In the genomic region with DNA sequence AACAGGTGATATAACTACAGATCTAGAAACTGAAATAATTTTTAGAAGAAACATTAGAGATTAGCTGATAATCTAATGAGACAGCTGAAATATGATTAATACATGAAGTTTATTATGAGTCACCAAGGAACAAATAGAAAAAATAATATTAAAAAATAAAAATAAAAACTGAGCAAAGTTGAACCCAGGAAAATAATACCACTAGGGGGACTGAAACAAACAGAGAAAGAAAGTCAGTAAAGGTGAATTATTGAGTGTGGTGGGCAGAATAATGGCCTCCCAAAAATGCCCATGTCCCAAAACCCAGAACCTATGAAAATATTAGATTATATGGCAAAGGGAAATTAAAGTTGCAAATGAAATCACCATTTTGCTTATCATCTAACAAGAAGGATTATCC, we compare ENCODE assay signal across 24 cellular contexts.
"Had no signal": no experiment of that assay in that cellular context is flagged by ENCODE, and none has a peak within 500 bp of the region (broad histone marks: within the 10 kb centered on the region; RNA-seq: fewer than 3 reads in every experiment).

No MANE protein-coding gene starts in this region.

- H3K9me3 Mint-ChIP-seq: stimulated activated naive CD8-positive, alpha-beta T cell treated with anti-CD3 and anti-CD28 coated beads, Interleukin-15, Interleukin-2, amounts not matched to agents 100 ng/mL and 50 ng/mL, for 24 hours had no signal

- H3K9me3 ChIP-seq: lower lobe of right lung, psoas muscle, thoracic aorta, vagina had no signal

- H3K4me1 ChIP-seq: lower lobe of right lung, psoas muscle, tibial nerve, vagina had no signal

- ATAC-seq: left ventricle myocardium superior; lower lobe of right lung; mucosa of descending colon; natural killer cell treated with Interleukin-12 subunit alpha and Interleukin-12 subunit beta and Interleukin-15 and Interleukin-18, amount 100 ng/mL, for 72 hours; psoas muscle; right cardiac atrium; stimulated activated naive B cell treated with anti-CD40 and anti-IgM and Interleukin-4, amounts not matched to agents 10 μg/mL and 1 μg/mL and 100 μg/mL, for 72 hours had no signal

- H3K36me3 ChIP-seq: lower lobe of right lung, thoracic aorta, tibial nerve, vagina had no signal

- H3K4me3 ChIP-seq: dorsolateral prefrontal cortex, lower lobe of right lung, mucosa of descending colon, psoas muscle, thoracic aorta, tibial nerve, vagina had no signal

- H3K4me3 Mint-ChIP-seq: immature natural killer cell; memory B cell; naive B cell; natural killer cell treated with Interleukin-12 subunit alpha and Interleukin-12 subunit beta and Interleukin-15 and Interleukin-18, amount 100 ng/mL, for 72 hours; stimulated activated naive B cell treated with anti-CD40 and anti-IgM and Interleukin-4, amounts not matched to agents 10 μg/mL and 1 μg/mL and 100 μg/mL, for 72 hours; stimulated activated naive CD8-positive, alpha-beta T cell treated with anti-CD3 and anti-CD28 coated beads, Interleukin-15, Interleukin-2, amounts not matched to agents 100 ng/mL and 50 ng/mL, for 24 hours had no signal

- H3K27me3 Mint-ChIP-seq: memory B cell; naive B cell; natural killer cell treated with Interleukin-12 subunit alpha and Interleukin-12 subunit beta and Interleukin-15 and Interleukin-18, amount 100 ng/mL, for 72 hours; stimulated activated naive B cell treated with anti-CD40 and anti-IgM and Interleukin-4, amounts not matched to agents 10 μg/mL and 1 μg/mL and 100 μg/mL, for 72 hours; stimulated activated naive CD8-positive, alpha-beta T cell treated with anti-CD3 and anti-CD28 coated beads, Interleukin-15, Interleukin-2, amounts not matched to agents 100 ng/mL and 50 ng/mL, for 24 hours had no signal

- FAIRE-seq: endothelial cell of umbilical vein, keratinocyte had no signal

- H3K36me3 Mint-ChIP-seq: immature natural killer cell; memory B cell; naive B cell; stimulated activated naive B cell treated with anti-CD40 and anti-IgM and Interleukin-4, amounts not matched to agents 10 μg/mL and 1 μg/mL and 100 μg/mL, for 72 hours had no signal

- H3K27ac ChIP-seq: dorsolateral prefrontal cortex, lower lobe of right lung, psoas muscle, thoracic aorta, tibial nerve, vagina had no signal

- H3K4me1 Mint-ChIP-seq: immature natural killer cell; memory B cell; naive B cell; stimulated activated naive B cell treated with anti-CD40 and anti-IgM and Interleukin-4, amounts not matched to agents 10 μg/mL and 1 μg/mL and 100 μg/mL, for 72 hours had no signal

- H3K27ac Mint-ChIP-seq: immature natural killer cell; memory B cell; naive B cell; natural killer cell treated with Interleukin-12 subunit alpha and Interleukin-12 subunit beta and Interleukin-15 and Interleukin-18, amount 100 ng/mL, for 72 hours; stimulated activated naive B cell treated with anti-CD40 and anti-IgM and Interleukin-4, amounts not matched to agents 10 μg/mL and 1 μg/mL and 100 μg/mL, for 72 hours; stimulated activated naive CD8-positive, alpha-beta T cell treated with anti-CD3 and anti-CD28 coated beads, Interleukin-15, Interleukin-2, amounts not matched to agents 100 ng/mL and 50 ng/mL, for 24 hours had no signal

- H3K27me3 ChIP-seq: dorsolateral prefrontal cortex, tibial nerve, vagina had no signal

- DNase-seq: dorsolateral prefrontal cortex; effector CD4-positive, alpha-beta T cell; hypothalamus; immature natural killer cell; left ventricle myocardium superior; lower lobe of right lung; mucosa of descending colon; naive B cell; nucleus accumbens; posterior cingulate gyrus; psoas muscle; right cardiac atrium; small intestine; stimulated activated CD4-positive, alpha-beta T cell treated with anti-CD3 and anti-CD28 coated beads, Interleukin-15, amount 100 ng/mL, for 24 hours; stimulated activated CD4-positive, alpha-beta T cell treated with anti-CD3 and anti-CD28 coated beads, Interleukin-2, amount 100 ng/mL, for 48 hours; stimulated activated naive B cell treated with anti-CD40 and anti-IgM and Interleukin-4, amounts not matched to agents 10 μg/mL and 1 μg/mL and 100 μg/mL, for 72 hours had no signal
